In the genomic region with DNA sequence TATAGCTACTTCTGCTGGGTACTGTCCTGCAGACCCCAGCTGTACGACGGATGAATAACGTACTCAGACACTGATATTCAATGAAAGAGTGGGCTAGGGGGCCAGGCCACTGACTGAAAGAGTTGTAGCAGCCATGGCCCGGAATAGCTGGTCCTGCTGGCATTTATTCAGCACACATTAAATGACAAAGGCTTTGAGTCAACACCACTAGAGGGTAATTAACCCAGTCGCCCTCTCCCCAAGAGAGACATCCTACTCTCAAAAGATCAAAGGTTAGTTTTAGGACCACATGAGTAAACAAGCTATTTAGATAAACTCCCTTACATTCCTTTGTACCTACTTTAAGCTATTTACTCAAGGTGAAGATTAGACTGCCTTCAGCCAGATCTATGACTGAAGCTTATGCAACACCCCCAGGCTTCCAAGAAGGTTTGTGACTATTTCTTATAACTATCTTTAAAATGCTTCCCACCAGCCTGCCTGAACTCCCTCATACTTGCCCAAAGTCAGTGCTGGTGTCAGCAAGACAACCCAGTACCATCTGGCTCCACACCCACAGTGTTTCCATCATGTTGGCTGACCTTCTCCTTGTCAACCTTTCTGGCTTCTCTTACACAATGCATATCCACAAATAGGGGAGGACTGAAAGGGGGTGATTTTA, we compare ENCODE assay signal across 25 cellular contexts.
"Had no signal": no experiment of that assay in that cellular context is flagged by ENCODE, and none has a peak within 500 bp of the region (broad histone marks: within the 10 kb centered on the region; RNA-seq: fewer than 3 reads in every experiment).

No MANE protein-coding gene starts in this region.

- H3K27me3 ChIP-seq: adrenal gland, ascending aorta, gastrocnemius medialis, testis, transverse colon had no signal

- H3K4me1 ChIP-seq: adrenal gland, ascending aorta, gastrocnemius medialis, testis, transverse colon had no signal

- H3K27ac ChIP-seq: adrenal gland, ascending aorta, gastrocnemius medialis, testis, transverse colon had no signal

- H3K4me3 Mint-ChIP-seq: activated naive CD4-positive, alpha-beta T cell treated with anti-CD3 and anti-CD28 coated beads for 36 hours; activated naive CD8-positive, alpha-beta T cell treated with anti-CD3 and anti-CD28 coated beads for 36 hours; brain; dendritic cell treated with granulocyte-macrophage colony-stimulating factor and Interleukin-4, amounts not matched to agents 40 ng/mL and 50 ng/mL, for 4 days; immature natural killer cell; naive thymus-derived CD4-positive, alpha-beta T cell; neural crest cell; stimulated activated naive B cell treated with anti-CD40 and anti-IgM and Interleukin-4, amounts not matched to agents 10 μg/mL and 1 μg/mL and 100 μg/mL, for 72 hours; T-cell; T-helper 2 cell treated with Interferon-gamma antibody and Interleukin-4, amounts not matched to agents 5 μg/mL and 100 μg/mL, for 36 hours had no signal

- H3K36me3 ChIP-seq: adrenal gland, ascending aorta, gastrocnemius medialis, transverse colon had no signal

- H3K9me3 ChIP-seq: adrenal gland, ascending aorta, gastrocnemius medialis, testis, transverse colon had no signal

- DNase-seq: activated CD4-positive, alpha-beta T cell treated with anti-CD3 and anti-CD28 coated beads for 4 hours; activated CD4-positive, alpha-beta T cell treated with anti-CD3 and anti-CD28 coated beads, Interleukin-2, amount 50 U/mL, for 4 hours; activated effector memory CD4-positive, alpha-beta T cell treated with Interleukin-2 at 50 U/mL for 16 hours; activated naive CD4-positive, alpha-beta T cell treated with anti-CD3 and anti-CD28 coated beads for 36 hours; activated naive CD8-positive, alpha-beta T cell treated with anti-CD3 and anti-CD28 coated beads for 36 hours; adrenal gland; caudate nucleus; gastrocnemius medialis; glutamatergic neuron; immature natural killer cell; midbrain; naive thymus-derived CD4-positive, alpha-beta T cell; posterior cingulate gyrus; right cardiac atrium; stimulated activated CD4-positive, alpha-beta T cell treated with anti-CD3 and anti-CD28 coated beads, Interleukin-15, amount 100 ng/mL, for 24 hours; stimulated activated CD4-positive, alpha-beta T cell treated with anti-CD3 and anti-CD28 coated beads, Interleukin-2, amount 100 ng/mL, for 24 hours; stimulated activated naive B cell treated with anti-CD40 and anti-IgM and Interleukin-4, amounts not matched to agents 10 μg/mL and 1 μg/mL and 100 μg/mL, for 72 hours; T-cell; testis; transverse colon had no signal

- H3K27ac Mint-ChIP-seq: activated naive CD4-positive, alpha-beta T cell treated with anti-CD3 and anti-CD28 coated beads for 36 hours; activated naive CD8-positive, alpha-beta T cell treated with anti-CD3 and anti-CD28 coated beads for 36 hours; dendritic cell treated with granulocyte-macrophage colony-stimulating factor and Interleukin-4, amounts not matched to agents 40 ng/mL and 50 ng/mL, for 4 days; immature natural killer cell; naive thymus-derived CD4-positive, alpha-beta T cell; stimulated activated naive B cell treated with anti-CD40 and anti-IgM and Interleukin-4, amounts not matched to agents 10 μg/mL and 1 μg/mL and 100 μg/mL, for 72 hours; T-cell; T-helper 2 cell treated with Interferon-gamma antibody and Interleukin-4, amounts not matched to agents 5 μg/mL and 100 μg/mL, for 36 hours had no signal

- ATAC-seq: gastrocnemius medialis; naive thymus-derived CD4-positive, alpha-beta T cell; right cardiac atrium; stimulated activated naive B cell treated with anti-CD40 and anti-IgM and Interleukin-4, amounts not matched to agents 10 μg/mL and 1 μg/mL and 100 μg/mL, for 72 hours; T-cell had no signal

- H3K27me3 Mint-ChIP-seq: activated naive CD8-positive, alpha-beta T cell treated with anti-CD3 and anti-CD28 coated beads for 36 hours; brain; dendritic cell treated with granulocyte-macrophage colony-stimulating factor and Interleukin-4, amounts not matched to agents 40 ng/mL and 50 ng/mL, for 4 days; naive thymus-derived CD4-positive, alpha-beta T cell; stimulated activated naive B cell treated with anti-CD40 and anti-IgM and Interleukin-4, amounts not matched to agents 10 μg/mL and 1 μg/mL and 100 μg/mL, for 72 hours; T-cell had no signal

- H3K4me3 ChIP-seq: adrenal gland, ascending aorta, gastrocnemius medialis, testis, transverse colon had no signal

- H3K4me1 Mint-ChIP-seq: activated naive CD8-positive, alpha-beta T cell treated with anti-CD3 and anti-CD28 coated beads for 36 hours; immature natural killer cell; naive thymus-derived CD4-positive, alpha-beta T cell; stimulated activated naive B cell treated with anti-CD40 and anti-IgM and Interleukin-4, amounts not matched to agents 10 μg/mL and 1 μg/mL and 100 μg/mL, for 72 hours; T-cell had no signal

- H3K9me3 Mint-ChIP-seq: activated naive CD8-positive, alpha-beta T cell treated with anti-CD3 and anti-CD28 coated beads for 36 hours; dendritic cell treated with granulocyte-macrophage colony-stimulating factor and Interleukin-4, amounts not matched to agents 40 ng/mL and 50 ng/mL, for 4 days; T-helper 2 cell treated with Interferon-gamma antibody and Interleukin-4, amounts not matched to agents 5 μg/mL and 100 μg/mL, for 36 hours had no signal

- H3K36me3 Mint-ChIP-seq: activated naive CD8-positive, alpha-beta T cell treated with anti-CD3 and anti-CD28 coated beads for 36 hours; brain; immature natural killer cell; naive thymus-derived CD4-positive, alpha-beta T cell; stimulated activated naive B cell treated with anti-CD40 and anti-IgM and Interleukin-4, amounts not matched to agents 10 μg/mL and 1 μg/mL and 100 μg/mL, for 72 hours; T-cell had no signal
